18 cellular contexts compared by ENCODE assay signal in the genomic region with DNA sequence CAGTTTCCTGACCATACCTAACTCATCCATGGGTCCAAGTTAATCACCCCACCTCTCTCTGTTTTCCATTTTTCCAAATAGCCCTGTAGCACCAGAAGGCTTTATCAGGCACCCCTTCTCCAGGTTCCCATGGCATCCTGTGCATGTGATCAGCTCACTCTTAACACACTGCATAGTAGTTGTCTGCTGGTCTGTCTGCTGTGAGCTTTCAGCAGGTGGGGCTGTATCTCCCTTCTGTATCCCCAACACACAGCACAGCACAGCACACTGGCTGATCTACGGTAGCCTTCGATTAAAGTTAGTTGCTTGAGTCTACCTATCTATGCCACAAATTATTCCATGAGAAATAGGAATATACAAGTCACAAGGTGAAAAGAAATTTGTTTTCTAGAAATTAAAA. TPM values are rescaled to one million over a fixed set of nuclear protein-coding genes. Genes with fewer than 3 reads are reported as not detected.
DNase-seq lines count a peak whose midpoint lies in the region; ATAC-seq, FAIRE-seq and TF ChIP-seq lines count a peak whose summit lies in the region.
"Had no signal": no experiment of that assay in that cellular context is flagged by ENCODE, and none has a peak within 500 bp of the region (broad histone marks: within the 10 kb centered on the region; RNA-seq: fewer than 3 reads in every experiment).

No MANE protein-coding gene starts in this region.

- no peaks in the 10 kb centered on the region for H3K27me3 ChIP-seq in bronchial epithelial cell (ENCODE audit: control insufficient read depth, insufficient read depth, low read length)
- no peaks in the 10 kb centered on the region for H3K27me3 ChIP-seq in MG63
- H3K27me3 ChIP-seq: ascending aorta, sigmoid colon had no signal

- intact Hi-C loops in activated CD4-positive, alpha-beta T cell treated with anti-CD3 and anti-CD28 coated beads for 36 hours (cut with DNase I, micrococcal nuclease), result no loop called here

- FAIRE-seq in bronchial epithelial cell (lab: Jason Lieb, UNC), result no peak
- FAIRE-seq: urothelium cell line had no signal

- POLR2A ChIA-PET in activated CD4-positive, alpha-beta T cell treated with anti-CD3 and anti-CD28 coated beads for 36 hours (lab: Charles Lee), result no interaction called here
- POLR2A ChIA-PET in naive thymus-derived CD8-positive, alpha-beta T cell (lab: Charles Lee), result interaction anchor here (1.5 kb wide), 1 partner anchor 56 kb away, joined by 5 read pairs; the partner anchor contains the start of genes ARV1 and TTC13

- H3K27ac Mint-ChIP-seq in activated CD4-positive, alpha-beta T cell treated with anti-CD3 and anti-CD28 coated beads for 36 hours, result peak overlapping the region; percentile 19
- peak overlapping the region in 6 of 10 donors; percentile 30 to 83 (median 66) for H3K27ac Mint-ChIP-seq in naive thymus-derived CD8-positive, alpha-beta T cell

- H3K4me1 Mint-ChIP-seq in activated CD4-positive, alpha-beta T cell treated with anti-CD3 and anti-CD28 coated beads for 36 hours, result no peaks in the 10 kb centered on the region
- H3K4me1 Mint-ChIP-seq in naive thymus-derived CD8-positive, alpha-beta T cell, result peaks cover 0 to 6% (median 0%) of the 10 kb centered on the region in 4 donors

- ATAC-seq in activated CD4-positive, alpha-beta T cell treated with anti-CD3 and anti-CD28 coated beads for 36 hours, result peak; percentile 49
- no peak for ATAC-seq in naive thymus-derived CD8-positive, alpha-beta T cell
- ATAC-seq: Panc1 had no signal

- no peak overlapping the region for H3K4me3 Mint-ChIP-seq in activated CD4-positive, alpha-beta T cell treated with anti-CD3 and anti-CD28 coated beads for 36 hours
- H3K4me3 Mint-ChIP-seq in naive thymus-derived CD8-positive, alpha-beta T cell, result no peak overlapping the region

- H3K36me3 ChIP-seq in bronchial epithelial cell (ENCODE audit: control insufficient read depth, insufficient read depth, low read length), result no peaks in the 10 kb centered on the region
- H3K36me3 ChIP-seq in MG63, result peaks cover 55% of the 10 kb centered on the region

- H3K4me3 ChIP-seq in LNCaP clone FGC (ENCODE audit: low read depth, low read length) (no peak overlapping the region), bronchial epithelial cell (ENCODE audit: low read depth, low read length) (no peak overlapping the region), MG63 (no peak overlapping the region)
- H3K4me3 ChIP-seq: ascending aorta, sigmoid colon had no signal

- TF ChIP-seq CTCF in LNCaP clone FGC (IDR thresholded peaks at IDR 0.05; ENCODE audit: control insufficient read depth, extremely low read depth, insufficient read depth), result peak; percentile 23; the same call in 1 of the 2 replicates
- peak; percentile 4 for TF ChIP-seq CTCF in bronchial epithelial cell (IDR thresholded peaks at IDR 0.05; ENCODE audit: insufficient read depth, low read length, severe bottlenecking)

- peaks cover 22% of the 10 kb centered on the region for H3K36me3 Mint-ChIP-seq in activated CD4-positive, alpha-beta T cell treated with anti-CD3 and anti-CD28 coated beads for 36 hours (ENCODE audit: low read depth)
- peaks cover 0 to 90% (median 21%) of the 10 kb centered on the region in 3 donors for H3K36me3 Mint-ChIP-seq in naive thymus-derived CD8-positive, alpha-beta T cell

- no peaks in the 10 kb centered on the region for H3K27me3 Mint-ChIP-seq in activated CD4-positive, alpha-beta T cell treated with anti-CD3 and anti-CD28 coated beads for 36 hours
- H3K27me3 Mint-ChIP-seq in naive thymus-derived CD8-positive, alpha-beta T cell, result no peaks in the 10 kb centered on the region

- H3K9me3 ChIP-seq in MG63, result no peaks in the 10 kb centered on the region
- H3K9me3 ChIP-seq: ascending aorta, sigmoid colon had no signal

- CTCF ChIA-PET in activated CD4-positive, alpha-beta T cell treated with anti-CD3 and anti-CD28 coated beads for 36 hours (lab: Charles Lee), result interaction anchor here (0.7 to 1.0 kb wide), 3 partner anchors 11 to 54 kb away, joined by 3 to 4 read pairs (median 3); no protein-coding TSS in a partner anchor

- H3K9me3 Mint-ChIP-seq in activated CD4-positive, alpha-beta T cell treated with anti-CD3 and anti-CD28 coated beads for 36 hours (ENCODE audit: low read depth), result no peaks in the 10 kb centered on the region
- no peaks in the 10 kb centered on the region for H3K9me3 Mint-ChIP-seq in naive thymus-derived CD8-positive, alpha-beta T cell

- DNase-seq in activated CD4-positive, alpha-beta T cell treated with anti-CD3 and anti-CD28 coated beads for 36 hours, result no peak
- no peak for DNase-seq in activated CD4-positive, alpha-beta T cell treated with anti-CD3 and anti-CD28 coated beads, Interleukin-2, amount 50 U/mL, for 48 hours
- DNase-seq in LNCaP clone FGC (ENCODE audit: low read depth) (no peak), bronchial epithelial cell (ENCODE audit: low read depth) (no peak), Kasumi-1 (lab: John Stamatoyannopoulos, UW) (no peak), MG63 (no peak)
- no peak for DNase-seq in naive thymus-derived CD8-positive, alpha-beta T cell
- DNase-seq in activated effector memory CD4-positive, alpha-beta T cell treated with anti-CD3 and anti-CD28 coated beads, Interleukin-2, amount 50 U/mL, for 16 hours, result no peak
- DNase-seq: activated CD4-positive, CD25-positive, alpha-beta regulatory T cell; GOT3; KG1; NCI-H1694; NCI-H510A; sigmoid colon; stimulated activated CD4-positive, alpha-beta T cell treated with anti-CD3 and anti-CD28 coated beads, Interleukin-4, amount 100 ng/mL, for 4 hours had no signal

RNA-seq across cellular contexts. Expression of gene C1orf198, which starts 54.3 kb away (rescaled TPM):
- total RNA-seq in activated CD4-positive, alpha-beta T cell treated with anti-CD3 and anti-CD28 coated beads for 36 hours, result 1 to 10 TPM; 5.8 to 6.9 TPM
- 7.1 and 12.3 TPM in 2 replicates for total RNA-seq in bronchial epithelial cell
- total RNA-seq in naive thymus-derived CD8-positive, alpha-beta T cell, result 1 to 10 TPM; 8.1 to 8.9 TPM
- polyA plus RNA-seq in naive thymus-derived CD8-positive, alpha-beta T cell, result 1 to 10 TPM; 5.5 to 7.0 (median 5.9) TPM
- total RNA-seq in MG63 (2014; rRNA removed; shearing (Covaris generic); ENCODE audit: low replicate concordance), result 39.5 and 47.1 TPM in 2 replicates

RNA-seq across cellular contexts. Expression of gene TTC13, which starts 56.0 kb away (rescaled TPM):
- 10 to 100 TPM; 13.6 to 16.2 TPM for total RNA-seq in activated CD4-positive, alpha-beta T cell treated with anti-CD3 and anti-CD28 coated beads for 36 hours
- total RNA-seq in bronchial epithelial cell, result 8.7 and 8.8 TPM in 2 replicates
- total RNA-seq in naive thymus-derived CD8-positive, alpha-beta T cell, result 10 to 100 TPM; 46.6 to 50.0 TPM
- polyA plus RNA-seq in naive thymus-derived CD8-positive, alpha-beta T cell, result 10 to 100 TPM in 1 of 3 donors, 1 to 10 TPM in 2; 6.9 to 10.4 (median 8.0) TPM
- 25.1 and 33.0 TPM in 2 replicates for total RNA-seq in MG63 (2014; rRNA removed; shearing (Covaris generic); ENCODE audit: low replicate concordance)

RNA-seq across cellular contexts. Expression of gene ARV1, which starts 56.3 kb away (rescaled TPM):
- total RNA-seq in activated CD4-positive, alpha-beta T cell treated with anti-CD3 and anti-CD28 coated beads for 36 hours, result 10 to 100 TPM; 16.2 to 16.9 TPM
- total RNA-seq in bronchial epithelial cell, result 4.7 and 9.0 TPM in 2 replicates
- total RNA-seq in naive thymus-derived CD8-positive, alpha-beta T cell, result 10 to 100 TPM; 10.6 to 13.4 TPM
- 10 to 100 TPM; 30.1 to 35.2 (median 30.9) TPM for polyA plus RNA-seq in naive thymus-derived CD8-positive, alpha-beta T cell
- total RNA-seq in MG63 (2014; rRNA removed; shearing (Covaris generic); ENCODE audit: low replicate concordance), result 4.3 and 8.1 TPM in 2 replicates
